ENCODE assay signal across 26 cellular contexts in the genomic region with DNA sequence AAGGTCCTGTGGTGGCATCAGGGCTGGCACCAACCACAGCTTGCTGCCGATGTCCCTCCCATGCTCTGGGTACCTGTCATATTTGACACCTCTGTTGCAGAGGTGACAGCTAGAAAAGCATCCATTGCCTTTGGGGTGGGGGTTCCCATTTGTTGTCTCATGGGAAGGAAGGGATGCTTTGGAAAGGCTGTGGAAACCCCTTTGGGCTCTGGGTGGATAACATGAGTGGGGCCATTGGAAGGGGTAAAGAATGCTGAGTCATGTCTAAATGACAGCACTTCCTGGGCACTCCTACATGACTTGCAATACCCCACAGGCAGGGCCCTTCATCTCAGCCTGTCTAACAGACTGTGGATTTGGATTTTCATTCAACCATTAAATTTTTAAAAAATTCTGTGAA. TPM values are rescaled to one million over a fixed set of nuclear protein-coding genes. Genes with fewer than 3 reads are reported as not detected.
DNase-seq lines count a peak whose midpoint lies in the region; ATAC-seq and TF ChIP-seq lines count a peak whose summit lies in the region.
"Had no signal": no experiment of that assay in that cellular context is flagged by ENCODE, and none has a peak within 500 bp of the region (broad histone marks: within the 10 kb centered on the region; RNA-seq: fewer than 3 reads in every experiment).

No MANE protein-coding gene starts in this region.

- H4K20me1 ChIP-seq in MM.1S (ENCODE audit: insufficient read depth, low read length): no peaks in the 10 kb centered on the region

- H3K4me3 Mint-ChIP-seq in HFFc6: no peak overlapping the region
- no peak overlapping the region for H3K4me3 Mint-ChIP-seq in stimulated activated effector memory CD8-positive, alpha-beta T cell treated with anti-CD3 and anti-CD28 coated beads, Interleukin-12 subunit alpha, Interleukin-12 subunit beta, amount 100 ng/mL, for 72 hours
- H3K4me3 Mint-ChIP-seq in activated T-helper 2 cell treated with anti-CD3 and anti-CD28 coated beads, Interferon-gamma antibody, Interleukin-2, Interleukin-4, amounts not matched to agents 10 μg/mL and 5 μg/mL and 100 μg/mL, durations not matched to agents 14 hours and 24 hours and 36 hours (ENCODE audit: low read depth): no peak overlapping the region
- H3K4me3 Mint-ChIP-seq: activated T-helper 1 cell treated with anti-CD3 and anti-CD28 coated beads, Interleukin-12 subunit alpha, Interleukin-12 subunit beta, Interleukin-2, Interleukin-4 antibody, amounts not matched to agents 30 ng/mL and 10 ng/mL and 1 ng/mL, durations not matched to agents 14 hours and 24 hours and 36 hours; B cell; IgD-negative memory B cell; neural progenitor cell had no signal

- no peaks in the 10 kb centered on the region for H3K27me3 ChIP-seq in MM.1S (replicated peaks; ENCODE audit: insufficient read depth, low read length)
- H3K27me3 ChIP-seq: ascending aorta, esophagus muscularis mucosa, gastroesophageal sphincter, MG63, neural progenitor cell, tibial artery had no signal

- H3K36me3 Mint-ChIP-seq in HFFc6 (ENCODE audit: low read depth): peaks cover 48% of the 10 kb centered on the region; the same call in 1 of the 2 replicates
- H3K36me3 Mint-ChIP-seq in stimulated activated effector memory CD8-positive, alpha-beta T cell treated with anti-CD3 and anti-CD28 coated beads, Interleukin-12 subunit alpha, Interleukin-12 subunit beta, amount 100 ng/mL, for 72 hours: no peaks in the 10 kb centered on the region
- no peaks in the 10 kb centered on the region for H3K36me3 Mint-ChIP-seq in activated T-helper 2 cell treated with anti-CD3 and anti-CD28 coated beads, Interferon-gamma antibody, Interleukin-2, Interleukin-4, amounts not matched to agents 10 μg/mL and 5 μg/mL and 100 μg/mL, durations not matched to agents 14 hours and 24 hours and 36 hours (ENCODE audit: low read depth)
- H3K36me3 Mint-ChIP-seq: activated naive CD4-positive, alpha-beta T cell treated with anti-CD3 and anti-CD28 coated beads, Interleukin-2, amount 50 U/mL, for 72 hours had no signal

- H3K27ac ChIP-seq in epithelial cell of prostate (peak overlapping the region; percentile 8), MM.1S (ENCODE audit: low read length) (no peak overlapping the region)
- H3K27ac ChIP-seq: ascending aorta, esophagus muscularis mucosa, gastroesophageal sphincter, neural progenitor cell, skin epidermis, tibial artery had no signal

- no peak for DNase-seq in HFFc6
- DNase-seq in RPMI7951 (ENCODE audit: low read depth): peak; percentile 46
- DNase-seq in epithelial cell of prostate (ENCODE audit: low read depth, low spot score): no peak
- DNase-seq in stimulated activated effector memory CD8-positive, alpha-beta T cell treated with anti-CD3 and anti-CD28 coated beads, Interleukin-12 subunit alpha, Interleukin-12 subunit beta, amount 100 ng/mL, for 72 hours (ENCODE audit: low spot score in 2 of 2): no peak
- DNase-seq in AG08396 (ENCODE audit: low spot score): no peak
- no peak for DNase-seq in activated T-helper 2 cell treated with anti-CD3 and anti-CD28 coated beads, Interferon-gamma antibody, Interleukin-2, Interleukin-4, amounts not matched to agents 10 μg/mL and 5 μg/mL and 100 μg/mL, durations not matched to agents 14 hours and 24 hours and 36 hours (ENCODE audit: low spot score)
- DNase-seq in MM.1S: no peak
- DNase-seq: cerebellar nuclear complex; DMS79 treated with DMSO at 0.1 percent for 48 hours; MG63; NCI-H1694; NCI-H2171; NCI-H526 treated with DMSO at 0.1 percent for 48 hours; stimulated activated CD4-positive, alpha-beta T cell treated with anti-CD3 and anti-CD28 coated beads, Interleukin-2, amount 100 ng/mL, for 24 hours; stimulated activated naive CD4-positive, alpha-beta T cell treated with Interleukin-2 at 50 U/mL for 16 hours; T1000; tibial artery had no signal

- no peaks in the 10 kb centered on the region for H3K79me2 ChIP-seq in MM.1S (ENCODE audit: low read length)

- no peak overlapping the region for H3K9ac ChIP-seq in MM.1S (ENCODE audit: low read length)
- H3K9ac ChIP-seq: neural progenitor cell had no signal

- peaks cover 3% of the 10 kb centered on the region for H3K27me3 Mint-ChIP-seq in HFFc6 (ENCODE audit: insufficient read depth)
- H3K27me3 Mint-ChIP-seq in activated T-helper 2 cell treated with anti-CD3 and anti-CD28 coated beads, Interferon-gamma antibody, Interleukin-2, Interleukin-4, amounts not matched to agents 10 μg/mL and 5 μg/mL and 100 μg/mL, durations not matched to agents 14 hours and 24 hours and 36 hours (ENCODE audit: low read depth): no peaks in the 10 kb centered on the region
- H3K27me3 Mint-ChIP-seq: B cell had no signal

- ATAC-seq in stimulated activated effector memory CD8-positive, alpha-beta T cell treated with anti-CD3 and anti-CD28 coated beads, Interleukin-12 subunit alpha, Interleukin-12 subunit beta, amount 100 ng/mL, for 72 hours: peak; percentile 40
- ATAC-seq: activated naive CD4-positive, alpha-beta T cell treated with anti-CD3 and anti-CD28 coated beads, Interleukin-2, amount 50 U/mL, for 72 hours; gastroesophageal sphincter had no signal

- H3F3A ChIP-seq in MM.1S (ENCODE audit: insufficient read depth, low read length): no peaks in the 10 kb centered on the region

- no peaks in the 10 kb centered on the region for H3K4me1 ChIP-seq in MM.1S (ENCODE audit: low read length)

- H3K4me2 ChIP-seq in MM.1S (ENCODE audit: low read depth, low read length): no peak overlapping the region
- H3K4me2 ChIP-seq: neural progenitor cell had no signal

- no peaks in the 10 kb centered on the region for H3K9me2 ChIP-seq in MM.1S (replicated peaks; ENCODE audit: insufficient read depth, low read length)

- no peak overlapping the region for H3K4me3 ChIP-seq in MM.1S (ENCODE audit: low read length)
- H3K4me3 ChIP-seq: ascending aorta, esophagus muscularis mucosa, gastroesophageal sphincter, MG63, neural progenitor cell, skin epidermis, tibial artery had no signal

- peak overlapping the region; percentile 89 for H3K27ac Mint-ChIP-seq in HFFc6
- no peak overlapping the region for H3K27ac Mint-ChIP-seq in stimulated activated effector memory CD8-positive, alpha-beta T cell treated with anti-CD3 and anti-CD28 coated beads, Interleukin-12 subunit alpha, Interleukin-12 subunit beta, amount 100 ng/mL, for 72 hours
- H3K27ac Mint-ChIP-seq in activated T-helper 2 cell treated with anti-CD3 and anti-CD28 coated beads, Interferon-gamma antibody, Interleukin-2, Interleukin-4, amounts not matched to agents 10 μg/mL and 5 μg/mL and 100 μg/mL, durations not matched to agents 14 hours and 24 hours and 36 hours: no peak overlapping the region
- H3K27ac Mint-ChIP-seq: activated T-helper 1 cell treated with anti-CD3 and anti-CD28 coated beads, Interleukin-12 subunit alpha, Interleukin-12 subunit beta, Interleukin-2, Interleukin-4 antibody, amounts not matched to agents 30 ng/mL and 10 ng/mL and 1 ng/mL, durations not matched to agents 14 hours and 24 hours and 36 hours; B cell; IgD-negative memory B cell had no signal

- intact Hi-C loops in activated T-helper 2 cell treated with anti-CD3 and anti-CD28 coated beads, Interferon-gamma antibody, Interleukin-2, Interleukin-4, amounts not matched to agents 10 μg/mL and 5 μg/mL and 100 μg/mL, durations not matched to agents 14 hours and 24 hours and 36 hours (cut with micrococcal nuclease): no loop called here

- TF ChIP-seq CTCF in HFFc6 (IDR thresholded peaks at IDR 0.05): no peak
- no peak for TF ChIP-seq CTCF in MM.1S (IDR thresholded peaks at IDR 0.05; ENCODE audit: low read length)

- H2AFZ ChIP-seq in MM.1S (ENCODE audit: low read length): no peak overlapping the region
- H2AFZ ChIP-seq: neural progenitor cell had no signal

- peaks cover 75% of the 10 kb centered on the region for H3K4me1 Mint-ChIP-seq in HFFc6 (ENCODE audit: low read depth)
- peaks cover 26% of the 10 kb centered on the region for H3K4me1 Mint-ChIP-seq in stimulated activated effector memory CD8-positive, alpha-beta T cell treated with anti-CD3 and anti-CD28 coated beads, Interleukin-12 subunit alpha, Interleukin-12 subunit beta, amount 100 ng/mL, for 72 hours
- H3K4me1 Mint-ChIP-seq in activated T-helper 2 cell treated with anti-CD3 and anti-CD28 coated beads, Interferon-gamma antibody, Interleukin-2, Interleukin-4, amounts not matched to agents 10 μg/mL and 5 μg/mL and 100 μg/mL, durations not matched to agents 14 hours and 24 hours and 36 hours (ENCODE audit: low read depth): peaks cover 8% of the 10 kb centered on the region
- H3K4me1 Mint-ChIP-seq: B cell had no signal

- no peaks in the 10 kb centered on the region for H3K36me3 ChIP-seq in MM.1S (replicated peaks; ENCODE audit: insufficient read depth, low read length)
- H3K36me3 ChIP-seq: ascending aorta, esophagus muscularis mucosa, gastroesophageal sphincter, neural progenitor cell, tibial artery had no signal

- H3K9me3 ChIP-seq in MM.1S (replicated peaks; ENCODE audit: insufficient read depth, low read length): no peaks in the 10 kb centered on the region
- H3K9me3 ChIP-seq: ascending aorta, esophagus muscularis mucosa, gastroesophageal sphincter, MG63, tibial artery had no signal

- no peaks in the 10 kb centered on the region for H3K9me3 Mint-ChIP-seq in HFFc6
- no peaks in the 10 kb centered on the region for H3K9me3 Mint-ChIP-seq in stimulated activated effector memory CD8-positive, alpha-beta T cell treated with anti-CD3 and anti-CD28 coated beads, Interleukin-12 subunit alpha, Interleukin-12 subunit beta, amount 100 ng/mL, for 72 hours
- H3K9me3 Mint-ChIP-seq in activated T-helper 2 cell treated with anti-CD3 and anti-CD28 coated beads, Interferon-gamma antibody, Interleukin-2, Interleukin-4, amounts not matched to agents 10 μg/mL and 5 μg/mL and 100 μg/mL, durations not matched to agents 14 hours and 24 hours and 36 hours: no peaks in the 10 kb centered on the region
- H3K9me3 Mint-ChIP-seq: activated T-helper 1 cell treated with anti-CD3 and anti-CD28 coated beads, Interleukin-12 subunit alpha, Interleukin-12 subunit beta, Interleukin-2, Interleukin-4 antibody, amounts not matched to agents 30 ng/mL and 10 ng/mL and 1 ng/mL, durations not matched to agents 14 hours and 24 hours and 36 hours had no signal

RNA-seq across cellular contexts. Expression of gene CTIF, which starts 27.8 kb away (rescaled TPM):
- 100 to 1,000 TPM in 1 of 6 experiments, 10 to 100 TPM in 5; 77.6 to 100 (median 79.2) TPM for total RNA-seq in HFFc6 (2021; fragmentation: NEBNext Ultra II Directional; extraction: Animal tissue kit (Norgen Biotek cat#: 25700))
- 3.5 and 4.6 TPM in 2 replicates for total RNA-seq in RPMI7951 (2014; rRNA removed; shearing (Covaris generic))
- total RNA-seq in activated T-helper 2 cell treated with anti-CD3 and anti-CD28 coated beads, Interferon-gamma antibody, Interleukin-2, Interleukin-4, amounts not matched to agents 10 μg/mL and 5 μg/mL and 100 μg/mL, durations not matched to agents 14 hours and 24 hours and 36 hours: 7.0 and 7.5 TPM in 2 replicates
